34 cellular contexts compared by ENCODE assay signal in the genomic region with DNA sequence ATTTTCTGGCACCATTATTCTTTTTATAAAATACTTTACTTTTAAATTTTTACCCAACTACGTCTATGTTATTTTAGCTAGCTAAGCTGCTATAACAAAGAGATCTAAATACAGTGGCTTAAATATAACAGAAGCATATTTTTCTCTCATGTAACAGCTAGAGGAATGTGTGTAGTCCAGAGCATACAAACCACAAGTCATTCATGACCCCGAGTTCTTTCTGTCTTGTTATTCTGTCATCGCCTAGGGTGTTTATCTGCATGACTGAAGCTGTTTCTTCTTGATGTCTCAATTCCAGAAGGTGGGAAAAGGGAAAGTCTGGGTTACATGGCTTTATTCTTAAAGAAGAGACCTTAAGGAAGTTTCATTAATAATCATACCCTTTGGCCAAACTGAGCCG.
DNase-seq lines count a peak whose midpoint lies in the region; ATAC-seq and TF ChIP-seq lines count a peak whose summit lies in the region.
"Had no signal": no experiment of that assay in that cellular context is flagged by ENCODE, and none has a peak within 500 bp of the region (broad histone marks: within the 10 kb centered on the region; RNA-seq: fewer than 3 reads in every experiment).

No MANE protein-coding gene starts in this region.

- H3K4me1 ChIP-seq in mammary epithelial cell (ENCODE audit: insufficient read depth, low read length) (no peaks in the 10 kb centered on the region), breast epithelium (no peaks in the 10 kb centered on the region)
- H3K4me1 ChIP-seq: right atrium auricular region, suprapubic skin, upper lobe of left lung had no signal

- no peak for TF ChIP-seq CTCF in mammary epithelial cell (conservative IDR thresholded peaks at IDR 0.05 in 1 of 2, IDR thresholded peaks at IDR 0.05 in 1 of 2; ENCODE audit: extremely low read depth in 1 of 2, insufficient read depth in 1 of 2, low read depth in 1 of 2, low read length in 2 of 2)
- TF ChIP-seq CTCF in breast epithelium (IDR thresholded peaks at IDR 0.05): no peak
- TF ChIP-seq CTCF in chondrocyte (IDR thresholded peaks at IDR 0.05): no peak

- H3K27ac ChIP-seq in mammary epithelial cell (ENCODE audit: insufficient read depth, low read depth, low read length) (no peak overlapping the region), breast epithelium (no peak overlapping the region)
- H3K27ac ChIP-seq: 22Rv1, coronary artery, heart left ventricle, right atrium auricular region, SK-N-MC, suprapubic skin, upper lobe of left lung had no signal

- H3K9me3 Mint-ChIP-seq in chondrocyte (ENCODE audit: low read depth): no peaks in the 10 kb centered on the region
- H3K9me3 Mint-ChIP-seq: activated naive CD8-positive, alpha-beta T cell treated with anti-CD3 and anti-CD28 coated beads, Interleukin-2, amount 50 U/mL, for 24 hours; activated T-cell treated with anti-CD3 and anti-CD28 coated beads, Interleukin-2, amount 50 U/mL, for 4 hours; brain; CD4-positive, alpha-beta T cell; HFFc6; neural crest cell had no signal

- dilution Hi-C loops in mammary epithelial cell (cut with HindIII; ENCODE audit: low sequenced_read_pairs): no loop called here

- H2AFZ ChIP-seq in mammary epithelial cell (ENCODE audit: low read depth, low read length): no peak overlapping the region

- DNase-seq in mammary epithelial cell: peak; percentile 1
- no peak for DNase-seq in breast epithelium (ENCODE audit: low spot score in 2 of 2)
- DNase-seq in chondrocyte (ENCODE audit: low spot score): no peak
- peak; percentile 24 for DNase-seq in kidney glomerular epithelial cell (lab: John Stamatoyannopoulos, UW)
- no peak for DNase-seq in CD1c-positive myeloid dendritic cell (ENCODE audit: extremely low spot score)
- DNase-seq in iPS-NIHi7 (ENCODE audit: extremely low spot score): no peak
- DNase-seq in activated naive CD4-positive, alpha-beta T cell treated with anti-CD3 and anti-CD28 coated beads, Interleukin-2, amount 50 U/mL, for 16 hours: no peak
- DNase-seq: activated CD4-positive, alpha-beta T cell treated with anti-CD3 and anti-CD28 coated beads, Interleukin-2, amount 50 U/mL, for 4 hours; activated CD8-positive, alpha-beta memory T cell treated with anti-CD3 and anti-CD28 coated beads, Interleukin-2, amount 10 ng/mL, durations not matched to agents 7 days and 5 days; activated gamma-delta T cell treated with Interleukin-2 at 50 U/mL for 16 hours; activated naive CD8-positive, alpha-beta T cell treated with anti-CD3 and anti-CD28 coated beads, Interleukin-2, amount 50 U/mL, for 24 hours; activated T-cell treated with anti-CD3 and anti-CD28 coated beads, Interleukin-2, amount 50 U/mL, for 4 hours; CD4-positive, alpha-beta T cell; DMS79 treated with DMSO at 0.1 percent for 48 hours; effector CD8-positive, alpha-beta T cell; heart left ventricle; HFFc6; MG63; NCI-H1930; NCI-H524; PC-3; stimulated activated naive CD4-positive, alpha-beta T cell; T-helper 17 cell; upper lobe of left lung had no signal

- H4K20me1 ChIP-seq in mammary epithelial cell (ENCODE audit: insufficient read depth, low read length): no peaks in the 10 kb centered on the region

- peak overlapping the region; percentile 85 for H3K27ac Mint-ChIP-seq in chondrocyte (ENCODE audit: unreplicated experiment)
- H3K27ac Mint-ChIP-seq: activated CD8-positive, alpha-beta memory T cell treated with anti-CD3 and anti-CD28 coated beads, Interleukin-2, amount 10 ng/mL, durations not matched to agents 7 days and 5 days; activated naive CD8-positive, alpha-beta T cell treated with anti-CD3 and anti-CD28 coated beads, Interleukin-2, amount 50 U/mL, for 24 hours; brain; CD4-positive, alpha-beta T cell; HFFc6; T-helper 17 cell had no signal

- ATAC-seq in HG03045 (IDR thresholded peaks at IDR 0.05; ENCODE audit: unreplicated experiment): no peak
- ATAC-seq: activated CD8-positive, alpha-beta memory T cell treated with anti-CD3 and anti-CD28 coated beads, Interleukin-2, amount 10 ng/mL, durations not matched to agents 7 days and 5 days; activated naive CD8-positive, alpha-beta T cell treated with anti-CD3 and anti-CD28 coated beads, Interleukin-2, amount 50 U/mL, for 24 hours; activated T-cell treated with anti-CD3 and anti-CD28 coated beads, Interleukin-2, amount 50 U/mL, for 4 hours; heart left ventricle; K562; PC-3; T-helper 17 cell had no signal

- TF ChIP-seq POLR2A in breast epithelium (IDR thresholded peaks at IDR 0.05): no peak

- intact Hi-C loops in mammary epithelial cell (cut with micrococcal nuclease) (no loop called here), breast epithelium (cut with DNase I; ENCODE audit: low total_unique reads) (no loop called here)

- H3K4me2 ChIP-seq in mammary epithelial cell (ENCODE audit: insufficient read depth, low read depth, low read length): no peak overlapping the region
- H3K4me2 ChIP-seq: smooth muscle cell had no signal

- H3K36me3 ChIP-seq in mammary epithelial cell (ENCODE audit: insufficient read depth, low read length) (no peaks in the 10 kb centered on the region), breast epithelium (no peaks in the 10 kb centered on the region)
- H3K36me3 ChIP-seq: heart left ventricle, MG63, right atrium auricular region, suprapubic skin, upper lobe of left lung had no signal

- no peaks in the 10 kb centered on the region for H3K36me3 Mint-ChIP-seq in chondrocyte (ENCODE audit: low read depth)
- H3K36me3 Mint-ChIP-seq: brain had no signal

- no TSS peak for BruUV-seq in mammary epithelial cell (replicated peaks; lab: Mats Ljungman, UMichigan)

- H3K9me3 ChIP-seq in mammary epithelial cell (replicated peaks; ENCODE audit: insufficient read depth, low read length): no peaks in the 10 kb centered on the region
- H3K9me3 ChIP-seq in breast epithelium: no peaks in the 10 kb centered on the region
- H3K9me3 ChIP-seq: heart left ventricle, MG63, right atrium auricular region, suprapubic skin, upper lobe of left lung had no signal

- in situ Hi-C loops in mammary epithelial cell (cut with MboI; ENCODE audit: low sequenced_read_pairs in 2 of 2): no loop called here

- no peak overlapping the region for H3K4me3 Mint-ChIP-seq in chondrocyte (ENCODE audit: unreplicated experiment)
- H3K4me3 Mint-ChIP-seq: activated CD8-positive, alpha-beta memory T cell treated with anti-CD3 and anti-CD28 coated beads, Interleukin-2, amount 10 ng/mL, durations not matched to agents 7 days and 5 days; activated naive CD8-positive, alpha-beta T cell treated with anti-CD3 and anti-CD28 coated beads, Interleukin-2, amount 50 U/mL, for 24 hours; activated T-cell treated with anti-CD3 and anti-CD28 coated beads, Interleukin-2, amount 50 U/mL, for 4 hours; brain; CD4-positive, alpha-beta T cell; HFFc6; neural crest cell; T-helper 17 cell had no signal

- no peak overlapping the region for H3K4me3 ChIP-seq in mammary epithelial cell (replicated peaks in 1 of 3; ENCODE audit: insufficient read depth in 1 of 3, low read depth in 2 of 3, low read length in 3 of 3)
- no peak overlapping the region for H3K4me3 ChIP-seq in breast epithelium
- H3K4me3 ChIP-seq: coronary artery, heart left ventricle, K562, MG63, right atrium auricular region, SK-N-MC, smooth muscle cell, suprapubic skin, upper lobe of left lung had no signal

- CTCF ChIA-PET in mammary epithelial cell (lab: Charles Lee; ENCODE audit: low non-redundant PET): no interaction called here

- WGBS in mammary epithelial cell (ENCODE audit: low coverage, missing lambda C conversion rate): 43% methylated on average over 4 of the region's 4 CpGs

- no peaks in the 10 kb centered on the region for H3K79me2 ChIP-seq in mammary epithelial cell (ENCODE audit: insufficient read depth, low read length)

- H3K4me1 Mint-ChIP-seq in chondrocyte (ENCODE audit: low read depth): peaks cover 39% of the 10 kb centered on the region
- H3K4me1 Mint-ChIP-seq: activated CD8-positive, alpha-beta memory T cell treated with anti-CD3 and anti-CD28 coated beads, Interleukin-2, amount 10 ng/mL, durations not matched to agents 7 days and 5 days; activated naive CD8-positive, alpha-beta T cell treated with anti-CD3 and anti-CD28 coated beads, Interleukin-2, amount 50 U/mL, for 24 hours had no signal

- no peaks in the 10 kb centered on the region for H3K27me3 ChIP-seq in mammary epithelial cell (ENCODE audit: insufficient read depth, low read length)
- no peaks in the 10 kb centered on the region for H3K27me3 ChIP-seq in breast epithelium
- H3K27me3 ChIP-seq: heart left ventricle, MG63, right atrium auricular region, suprapubic skin, upper lobe of left lung had no signal

- no peaks in the 10 kb centered on the region for H3K27me3 Mint-ChIP-seq in chondrocyte (ENCODE audit: low read depth)
- H3K27me3 Mint-ChIP-seq: activated CD8-positive, alpha-beta memory T cell treated with anti-CD3 and anti-CD28 coated beads, Interleukin-2, amount 10 ng/mL, durations not matched to agents 7 days and 5 days; activated naive CD8-positive, alpha-beta T cell treated with anti-CD3 and anti-CD28 coated beads, Interleukin-2, amount 50 U/mL, for 24 hours; CD4-positive, alpha-beta T cell; T-helper 17 cell had no signal

- no peak overlapping the region for H3K9ac ChIP-seq in mammary epithelial cell (ENCODE audit: insufficient read depth, low read length)

Comparison
In these comparisons a context has a peak if more than half of its experiments do, and no peak if none do; other contexts are left out.
1. DNase-seq: peak in mammary epithelial cell (single experiment) and kidney glomerular epithelial cell (single experiment); none in breast epithelium (0 of 2), chondrocyte (single experiment), CD1c-positive myeloid dendritic cell (single experiment), iPS-NIHi7 (single experiment) and activated naive CD4-positive, alpha-beta T cell treated with anti-CD3 and anti-CD28 coated beads, Interleukin-2, amount 50 U/mL, for 16 hours (single experiment).